Comparison of ENCODE assay signal across 1 cellular context in genomic region chr7:7966141-7966734, GRCh38.
TF ChIP-seq lines count a peak whose summit lies in the region.

No MANE protein-coding gene starts in this region.

TF ChIP-seq in GM12878, 131 proteins besides CTCF, POLR2A, EP300 and RAD21 (continued from another document):
- TF ChIP-seq, protein P1, sequence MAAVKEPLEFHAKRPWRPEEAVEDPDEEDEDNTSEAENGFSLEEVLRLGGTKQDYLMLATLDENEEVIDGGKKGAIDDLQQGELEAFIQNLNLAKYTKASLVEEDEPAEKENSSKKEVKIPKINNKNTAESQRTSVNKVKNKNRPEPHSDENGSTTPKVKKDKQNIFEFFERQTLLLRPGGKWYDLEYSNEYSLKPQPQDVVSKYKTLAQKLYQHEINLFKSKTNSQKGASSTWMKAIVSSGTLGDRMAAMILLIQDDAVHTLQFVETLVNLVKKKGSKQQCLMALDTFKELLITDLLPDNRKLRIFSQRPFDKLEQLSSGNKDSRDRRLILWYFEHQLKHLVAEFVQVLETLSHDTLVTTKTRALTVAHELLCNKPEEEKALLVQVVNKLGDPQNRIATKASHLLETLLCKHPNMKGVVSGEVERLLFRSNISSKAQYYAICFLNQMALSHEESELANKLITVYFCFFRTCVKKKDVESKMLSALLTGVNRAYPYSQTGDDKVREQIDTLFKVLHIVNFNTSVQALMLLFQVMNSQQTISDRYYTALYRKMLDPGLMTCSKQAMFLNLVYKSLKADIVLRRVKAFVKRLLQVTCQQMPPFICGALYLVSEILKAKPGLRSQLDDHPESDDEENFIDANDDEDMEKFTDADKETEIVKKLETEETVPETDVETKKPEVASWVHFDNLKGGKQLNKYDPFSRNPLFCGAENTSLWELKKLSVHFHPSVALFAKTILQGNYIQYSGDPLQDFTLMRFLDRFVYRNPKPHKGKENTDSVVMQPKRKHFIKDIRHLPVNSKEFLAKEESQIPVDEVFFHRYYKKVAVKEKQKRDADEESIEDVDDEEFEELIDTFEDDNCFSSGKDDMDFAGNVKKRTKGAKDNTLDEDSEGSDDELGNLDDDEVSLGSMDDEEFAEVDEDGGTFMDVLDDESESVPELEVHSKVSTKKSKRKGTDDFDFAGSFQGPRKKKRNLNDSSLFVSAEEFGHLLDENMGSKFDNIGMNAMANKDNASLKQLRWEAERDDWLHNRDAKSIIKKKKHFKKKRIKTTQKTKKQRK (IDR thresholded peaks at IDR 0.05; ENCODE audit: low read depth, low read length) = no peak
- TF ChIP-seq SUPT20H (IDR thresholded peaks at IDR 0.05; ENCODE audit: borderline replicate concordance, control insufficient read depth, low read depth, low read length) (no peak), CREM (IDR thresholded peaks at IDR 0.05; ENCODE audit: low read depth) (peak; percentile 45; the same call in 1 of the 2 replicates), CHD1 (IDR thresholded peaks at IDR 0.05; ENCODE audit: low read depth, low read length) (no peak), FOS (IDR thresholded peaks at IDR 0.05; ENCODE audit: borderline replicate concordance, extremely low read depth, insufficient read length) (no peak), LARP7 (IDR thresholded peaks at IDR 0.05) (no peak), RBBP5 (conservative IDR thresholded peaks at IDR 0.05) (no peak), MYB (IDR thresholded peaks at IDR 0.05; ENCODE audit: borderline replicate concordance, low read depth, low read length) (no peak), KAT2A (conservative IDR thresholded peaks at IDR 0.05; ENCODE audit: control insufficient read depth, low read depth, low read length) (no peak), MEF2A (IDR thresholded peaks at IDR 0.05; ENCODE audit: insufficient read depth, low read depth, low read length) (peak; percentile 95), SUZ12 (IDR thresholded peaks at IDR 0.05; ENCODE audit: unreplicated experiment) (no peak), PML (IDR thresholded peaks at IDR 0.05; ENCODE audit: low read length) (0 out of 2 replicates have a peak, but pooled peaks have one; percentile 69), CBX5 (IDR thresholded peaks at IDR 0.05; ENCODE audit: low read depth) (peak; percentile 58; the same call in 1 of the 2 replicates), TCF7 (IDR thresholded peaks at IDR 0.05; ENCODE audit: borderline replicate concordance) (peak; percentile 40; the same call in 1 of the 2 replicates), SPI1 (IDR thresholded peaks at IDR 0.05; ENCODE audit: borderline replicate concordance, insufficient read depth, low read depth, low read length) (no peak), POLR2AphosphoS5 (IDR thresholded peaks at IDR 0.05; ENCODE audit: low read length) (no peak), RELA (IDR thresholded peaks at IDR 0.05; ENCODE audit: borderline replicate concordance, partially characterized antibody) (no peak), BCL3 (IDR thresholded peaks at IDR 0.05; ENCODE audit: borderline replicate concordance, insufficient read depth, low read depth, low read length, poor library complexity, severe bottlenecking) (no peak), HDAC2 (IDR thresholded peaks at IDR 0.05) (no peak), SMC3 (IDR thresholded peaks at IDR 0.05; ENCODE audit: borderline replicate concordance, low read length) (no peak), FOXM1 (IDR thresholded peaks at IDR 0.05; ENCODE audit: low read depth, low read length) (peak; percentile 94), SREBF2 (IDR thresholded peaks at IDR 0.05; ENCODE audit: low read length) (no peak), PRDM15 (CRISPR knock-in tag; IDR thresholded peaks at IDR 0.05) (no peak), ZBTB33 (IDR thresholded peaks at IDR 0.05) (no peak), RUNX3 (IDR thresholded peaks at IDR 0.05; ENCODE audit: low read length) (peak; percentile 71), RFX5 (IDR thresholded peaks at IDR 0.05; ENCODE audit: low read depth, low read length) (no peak), GATAD2B (conservative IDR thresholded peaks at IDR 0.05; ENCODE audit: low read depth) (no peak)
- TF ChIP-seq, protein P2, sequence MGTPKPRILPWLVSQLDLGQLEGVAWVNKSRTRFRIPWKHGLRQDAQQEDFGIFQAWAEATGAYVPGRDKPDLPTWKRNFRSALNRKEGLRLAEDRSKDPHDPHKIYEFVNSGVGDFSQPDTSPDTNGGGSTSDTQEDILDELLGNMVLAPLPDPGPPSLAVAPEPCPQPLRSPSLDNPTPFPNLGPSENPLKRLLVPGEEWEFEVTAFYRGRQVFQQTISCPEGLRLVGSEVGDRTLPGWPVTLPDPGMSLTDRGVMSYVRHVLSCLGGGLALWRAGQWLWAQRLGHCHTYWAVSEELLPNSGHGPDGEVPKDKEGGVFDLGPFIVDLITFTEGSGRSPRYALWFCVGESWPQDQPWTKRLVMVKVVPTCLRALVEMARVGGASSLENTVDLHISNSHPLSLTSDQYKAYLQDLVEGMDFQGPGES (IDR thresholded peaks at IDR 0.05) = no peak
- TF ChIP-seq, protein P3, sequence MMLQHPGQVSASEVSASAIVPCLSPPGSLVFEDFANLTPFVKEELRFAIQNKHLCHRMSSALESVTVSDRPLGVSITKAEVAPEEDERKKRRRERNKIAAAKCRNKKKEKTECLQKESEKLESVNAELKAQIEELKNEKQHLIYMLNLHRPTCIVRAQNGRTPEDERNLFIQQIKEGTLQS (IDR thresholded peaks at IDR 0.05; ENCODE audit: borderline replicate concordance, extremely low read depth, low read depth, low read length) = no peak
- TF ChIP-seq, protein P4, sequence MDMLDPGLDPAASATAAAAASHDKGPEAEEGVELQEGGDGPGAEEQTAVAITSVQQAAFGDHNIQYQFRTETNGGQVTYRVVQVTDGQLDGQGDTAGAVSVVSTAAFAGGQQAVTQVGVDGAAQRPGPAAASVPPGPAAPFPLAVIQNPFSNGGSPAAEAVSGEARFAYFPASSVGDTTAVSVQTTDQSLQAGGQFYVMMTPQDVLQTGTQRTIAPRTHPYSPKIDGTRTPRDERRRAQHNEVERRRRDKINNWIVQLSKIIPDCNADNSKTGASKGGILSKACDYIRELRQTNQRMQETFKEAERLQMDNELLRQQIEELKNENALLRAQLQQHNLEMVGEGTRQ (IDR thresholded peaks at IDR 0.05; ENCODE audit: borderline replicate concordance, low read depth, low read length) = no peak
- TF ChIP-seq, protein P5, sequence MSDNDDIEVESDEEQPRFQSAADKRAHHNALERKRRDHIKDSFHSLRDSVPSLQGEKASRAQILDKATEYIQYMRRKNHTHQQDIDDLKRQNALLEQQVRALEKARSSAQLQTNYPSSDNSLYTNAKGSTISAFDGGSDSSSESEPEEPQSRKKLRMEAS (IDR thresholded peaks at IDR 0.05; ENCODE audit: low read depth, low read length) = no peak
